In genomic region chr12:43317156-43317555, GRCh38 we compare ENCODE assay signal across 19 cellular contexts.
A peak's percentile ranks its signal among the peaks of the same experiment; 100 is the strongest.
DNase-seq lines count a peak whose midpoint lies in the region; ATAC-seq and TF ChIP-seq lines count a peak whose summit lies in the region.
"Had no signal": no experiment of that assay in that cellular context is flagged by ENCODE, and none has a peak within 500 bp of the region (broad histone marks: within the 10 kb centered on the region; RNA-seq: fewer than 3 reads in every experiment).

No MANE protein-coding gene starts in this region.

- TF ChIP-seq CTCF in IMR-90 (conservative IDR thresholded peaks at IDR 0.05; ENCODE audit: low read depth, low read length) (no peak), fibroblast of villous mesenchyme (IDR thresholded peaks at IDR 0.05; ENCODE audit: insufficient read depth, low read depth, low read length) (no peak), mesothelial cell of epicardium (IDR thresholded peaks at IDR 0.05; ENCODE audit: unreplicated experiment) (no peak), heart left ventricle (IDR thresholded peaks at IDR 0.05) (no peak)

- H3K56ac ChIP-seq in IMR-90 (ENCODE audit: extremely low read depth, insufficient read depth, low read length), result no peak overlapping the region

- TF ChIP-seq POLR2A in IMR-90 (IDR thresholded peaks at IDR 0.05; ENCODE audit: low read depth, low read length), result no peak
- TF ChIP-seq POLR2A in heart left ventricle (IDR thresholded peaks at IDR 0.05), result no peak

- no peaks in the 10 kb centered on the region for H3K36me3 ChIP-seq in IMR-90 (ENCODE audit: control insufficient read depth, insufficient read depth, low read length)
- H3K36me3 ChIP-seq in heart left ventricle, result no peaks in the 10 kb centered on the region
- H3K36me3 ChIP-seq: BE2C had no signal

- H3K4me3 ChIP-seq in IMR-90 (ENCODE audit: insufficient read depth, low read depth, low read length) (no peak overlapping the region), fibroblast of villous mesenchyme (ENCODE audit: low read depth, low read length) (no peak overlapping the region), heart left ventricle (no peak overlapping the region)
- H3K4me3 ChIP-seq: GM23338 had no signal

- no peaks in the 10 kb centered on the region for H3K27me3 Mint-ChIP-seq in mesothelial cell of epicardium (ENCODE audit: low read depth)
- H3K27me3 Mint-ChIP-seq in stimulated activated naive B cell treated with anti-CD40 and anti-IgM and Interleukin-4, amounts not matched to agents 10 μg/mL and 1 μg/mL and 100 μg/mL, for 72 hours, result no peaks in the 10 kb centered on the region
- H3K27me3 Mint-ChIP-seq: CD4-positive, CD25-positive, alpha-beta regulatory T cell; CD8-positive, alpha-beta memory T cell had no signal

- ATAC-seq in IMR-90 (ENCODE audit: low read depth), result peak; percentile 54
- ATAC-seq in heart left ventricle, result no peak
- no peak for ATAC-seq in stimulated activated naive B cell treated with anti-CD40 and anti-IgM and Interleukin-4, amounts not matched to agents 10 μg/mL and 1 μg/mL and 100 μg/mL, for 72 hours (replicated peaks)
- ATAC-seq in Right ventricle myocardium superior (ENCODE audit: poor library complexity), result no peak
- ATAC-seq: GM23338 had no signal

- H2BK20ac ChIP-seq in IMR-90 (ENCODE audit: low read depth, low read length), result peak overlapping the region; percentile 78

- no peak overlapping the region for H3K9ac ChIP-seq in IMR-90 (ENCODE audit: low read depth, low read length)

- H2BK15ac ChIP-seq in IMR-90 (ENCODE audit: low read depth, low read length), result peak overlapping the region; percentile 74; the same call in 1 of the 3 replicates

- H2AFZ ChIP-seq in IMR-90 (replicated peaks; ENCODE audit: low read length, poor library complexity), result no peak overlapping the region
- H2AFZ ChIP-seq: GM23338 had no signal

- H3K9me3 ChIP-seq in IMR-90 (ENCODE audit: control insufficient read depth, insufficient read depth, low read length) (no peaks in the 10 kb centered on the region), heart left ventricle (no peaks in the 10 kb centered on the region)
- H3K9me3 ChIP-seq: BE2C had no signal

- H2BK5ac ChIP-seq in IMR-90 (ENCODE audit: low read depth, low read length, poor library complexity, severe bottlenecking), result peak overlapping the region; percentile 100

- H4K91ac ChIP-seq in IMR-90 (ENCODE audit: insufficient read depth, low read depth, low read length), result no peak overlapping the region

- peak overlapping the region; percentile 74; the same call in 1 of the 2 replicates for H3K18ac ChIP-seq in IMR-90 (ENCODE audit: low read depth, low read length)

- CTCF ChIA-PET in IMR-90 (lab: Yijun Ruan, JAX), result interaction anchor here (1.0 kb wide), 1 partner anchor 835 kb away, joined by 3 read pairs; no protein-coding TSS in a partner anchor

- peak overlapping the region; percentile 64; the same call in 1 of the 2 replicates for H3K23ac ChIP-seq in IMR-90 (ENCODE audit: low read depth, low read length)

- peak overlapping the region in 1 of 2 experiments; percentile 63; a peak in 1 of 4 replicates for H4K8ac ChIP-seq in IMR-90 (ENCODE audit: low read depth in 2 of 2, low read length in 2 of 2)

- no peaks in the 10 kb centered on the region for H4K20me1 ChIP-seq in IMR-90 (ENCODE audit: insufficient read depth, low read length)

- H3K36me3 Mint-ChIP-seq in mesothelial cell of epicardium, result no peaks in the 10 kb centered on the region
- no peaks in the 10 kb centered on the region for H3K36me3 Mint-ChIP-seq in stimulated activated naive B cell treated with anti-CD40 and anti-IgM and Interleukin-4, amounts not matched to agents 10 μg/mL and 1 μg/mL and 100 μg/mL, for 72 hours
- H3K36me3 Mint-ChIP-seq: CD4-positive, CD25-positive, alpha-beta regulatory T cell; CD8-positive, alpha-beta memory T cell had no signal

- dilution Hi-C loops in IMR-90 (cut with HindIII; ENCODE audit: low sequenced_read_pairs, unreplicated experiment), result no loop called here

- no peak for TF ChIP-seq RAD21 in IMR-90 (IDR thresholded peaks at IDR 0.05; ENCODE audit: low read length)

- H2AK5ac ChIP-seq in IMR-90 (ENCODE audit: low read depth, low read length), result no peak overlapping the region

- H2BK120ac ChIP-seq in IMR-90 (ENCODE audit: low read depth, low read length), result peak overlapping the region; percentile 89

- H3K4me1 Mint-ChIP-seq in mesothelial cell of epicardium, result peaks cover 23% of the 10 kb centered on the region
- no peaks in the 10 kb centered on the region for H3K4me1 Mint-ChIP-seq in stimulated activated naive B cell treated with anti-CD40 and anti-IgM and Interleukin-4, amounts not matched to agents 10 μg/mL and 1 μg/mL and 100 μg/mL, for 72 hours
- H3K4me1 Mint-ChIP-seq: CD4-positive, CD25-positive, alpha-beta regulatory T cell; CD8-positive, alpha-beta memory T cell; GM23338 had no signal

- POLR2A ChIA-PET in IMR-90 (lab: Charles Lee; ENCODE audit: unreplicated experiment), result no interaction called here

- no CpG with 5 or more reads among the region's 3 CpGs for WGBS in IMR-90 (ENCODE audit: extremely low coverage in 2 of 2, insufficient read length in 1 of 2), 2 experiments
- WGBS in heart left ventricle, 4 donors, result 85 to 91% (median 87%) methylated on average over 3 of the region's 3 CpGs

- H3K27ac ChIP-seq in IMR-90 (ENCODE audit: insufficient read depth, low read length) (no peak overlapping the region), heart left ventricle (no peak overlapping the region)

- H4K5ac ChIP-seq in IMR-90 (ENCODE audit: low read depth, low read length), result no peak overlapping the region; the same call in 1 of the 2 replicates

- H3K27me3 ChIP-seq in IMR-90 (ENCODE audit: control insufficient read depth, insufficient read depth, low read length), result no peaks in the 10 kb centered on the region
- no peaks in the 10 kb centered on the region for H3K27me3 ChIP-seq in heart left ventricle
- H3K27me3 ChIP-seq: BE2C had no signal

- in situ Hi-C loops in IMR-90 (cut with MboI; ENCODE audit: low sequenced_read_pairs), result no loop called here

- H3K4ac ChIP-seq in IMR-90 (ENCODE audit: low read depth, low read length), result 0 out of 2 replicates have a peak overlapping the region, but pooled peaks have one; percentile 49

- no peaks in the 10 kb centered on the region for H3K79me1 ChIP-seq in IMR-90 (ENCODE audit: low read depth in 1 of 2, low read length in 2 of 2)

- H2AK9ac ChIP-seq in IMR-90 (replicated peaks; ENCODE audit: low read depth, low read length, poor library complexity), result no peak overlapping the region

- H3K27ac Mint-ChIP-seq in mesothelial cell of epicardium, result peak overlapping the region; percentile 64
- H3K27ac Mint-ChIP-seq in stimulated activated naive B cell treated with anti-CD40 and anti-IgM and Interleukin-4, amounts not matched to agents 10 μg/mL and 1 μg/mL and 100 μg/mL, for 72 hours, result no peak overlapping the region
- H3K27ac Mint-ChIP-seq: CD4-positive, CD25-positive, alpha-beta regulatory T cell; CD8-positive, alpha-beta memory T cell; GM23338 had no signal

- no peak for DNase-seq in IMR-90
- peak; percentile 62 for DNase-seq in fibroblast of villous mesenchyme (ENCODE audit: low read depth)
- no peak for DNase-seq in mesothelial cell of epicardium (ENCODE audit: low spot score in 2 of 2, unreplicated experiment in 2 of 2)
- no peak for DNase-seq in heart left ventricle
- DNase-seq in activated CD4-positive, alpha-beta T cell treated with anti-CD3 and anti-CD28 coated beads, Interleukin-2, amount 50 U/mL, for 1 hour, result no peak
- no peak for DNase-seq in stimulated activated naive B cell treated with anti-CD40 and anti-IgM and Interleukin-4, amounts not matched to agents 10 μg/mL and 1 μg/mL and 100 μg/mL, for 72 hours
- no peak for DNase-seq in Right ventricle myocardium superior
- DNase-seq: ACHN; BE2C; C1 segment of cervical spinal cord; CD4-positive, CD25-positive, alpha-beta regulatory T cell; CD8-positive, alpha-beta memory T cell; COR-L47; DMS 273 treated with DMSO at 0.1 percent for 48 hours; DMS53; DND-41; EL; HCEC 1CT had no signal

- BruUV-seq in IMR-90 (replicated peaks; lab: Mats Ljungman, UMichigan), result no TSS peak

- H3K4me1 ChIP-seq in IMR-90 (ENCODE audit: control insufficient read depth, insufficient read depth, low read length) (peaks cover 2% of the 10 kb centered on the region), heart left ventricle (no peaks in the 10 kb centered on the region)
- H3K4me1 ChIP-seq: BE2C had no signal

- no peaks in the 10 kb centered on the region for H3K9me1 ChIP-seq in IMR-90 (ENCODE audit: insufficient read depth, low read length)

- H3K14ac ChIP-seq in IMR-90 (replicated peaks; ENCODE audit: low read depth, low read length), result peak overlapping the region; percentile 25; the same call in 1 of the 2 replicates

- no peak overlapping the region for H3K4me3 Mint-ChIP-seq in mesothelial cell of epicardium
- no peak overlapping the region for H3K4me3 Mint-ChIP-seq in stimulated activated naive B cell treated with anti-CD40 and anti-IgM and Interleukin-4, amounts not matched to agents 10 μg/mL and 1 μg/mL and 100 μg/mL, for 72 hours
- H3K4me3 Mint-ChIP-seq: CD4-positive, CD25-positive, alpha-beta regulatory T cell; CD8-positive, alpha-beta memory T cell; GM23338 had no signal

- H3K4me2 ChIP-seq in IMR-90 (ENCODE audit: low read depth, low read length), result no peak overlapping the region
- H3K4me2 ChIP-seq: GM23338 had no signal

- intact Hi-C loops in IMR-90 (cut with micrococcal nuclease) (no loop called here), heart left ventricle (cut with DNase I) (no loop called here), Right ventricle myocardium superior (cut with DNase I) (no loop called here)

- peaks cover 7% of the 10 kb centered on the region for H3K9me3 Mint-ChIP-seq in mesothelial cell of epicardium
- H3K9me3 Mint-ChIP-seq in stimulated activated naive B cell treated with anti-CD40 and anti-IgM and Interleukin-4, amounts not matched to agents 10 μg/mL and 1 μg/mL and 100 μg/mL, for 72 hours, result no peaks in the 10 kb centered on the region
- H3K9me3 Mint-ChIP-seq: GM23338 had no signal

TF ChIP-seq in IMR-90, 13 proteins besides CTCF, POLR2A, EP300 and RAD21 (continues in another document):
- no peak for TF ChIP-seq FOS (IDR thresholded peaks at IDR 0.05; ENCODE audit: low read depth, low read length)
- no peak for TF ChIP-seq MAZ (IDR thresholded peaks at IDR 0.05; ENCODE audit: borderline replicate concordance, low read depth, low read length)
- TF ChIP-seq RFX5 (IDR thresholded peaks at IDR 0.05; ENCODE audit: low read depth, low read length), result no peak
- TF ChIP-seq SMC3 (IDR thresholded peaks at IDR 0.05; ENCODE audit: low read depth, low read length), result no peak
- no peak for TF ChIP-seq NFE2L2 (IDR thresholded peaks at IDR 0.05; ENCODE audit: low read depth, low read length)
- no peak for TF ChIP-seq BHLHE40 (IDR thresholded peaks at IDR 0.05; ENCODE audit: low read depth, low read length)
- TF ChIP-seq MAFK (IDR thresholded peaks at IDR 0.05; ENCODE audit: low read depth, low read length), result no peak
- no peak for TF ChIP-seq RCOR1 (IDR thresholded peaks at IDR 0.05; ENCODE audit: insufficient replicate concordance, low read length)
